8 cellular contexts compared by ENCODE assay signal in the genomic region with DNA sequence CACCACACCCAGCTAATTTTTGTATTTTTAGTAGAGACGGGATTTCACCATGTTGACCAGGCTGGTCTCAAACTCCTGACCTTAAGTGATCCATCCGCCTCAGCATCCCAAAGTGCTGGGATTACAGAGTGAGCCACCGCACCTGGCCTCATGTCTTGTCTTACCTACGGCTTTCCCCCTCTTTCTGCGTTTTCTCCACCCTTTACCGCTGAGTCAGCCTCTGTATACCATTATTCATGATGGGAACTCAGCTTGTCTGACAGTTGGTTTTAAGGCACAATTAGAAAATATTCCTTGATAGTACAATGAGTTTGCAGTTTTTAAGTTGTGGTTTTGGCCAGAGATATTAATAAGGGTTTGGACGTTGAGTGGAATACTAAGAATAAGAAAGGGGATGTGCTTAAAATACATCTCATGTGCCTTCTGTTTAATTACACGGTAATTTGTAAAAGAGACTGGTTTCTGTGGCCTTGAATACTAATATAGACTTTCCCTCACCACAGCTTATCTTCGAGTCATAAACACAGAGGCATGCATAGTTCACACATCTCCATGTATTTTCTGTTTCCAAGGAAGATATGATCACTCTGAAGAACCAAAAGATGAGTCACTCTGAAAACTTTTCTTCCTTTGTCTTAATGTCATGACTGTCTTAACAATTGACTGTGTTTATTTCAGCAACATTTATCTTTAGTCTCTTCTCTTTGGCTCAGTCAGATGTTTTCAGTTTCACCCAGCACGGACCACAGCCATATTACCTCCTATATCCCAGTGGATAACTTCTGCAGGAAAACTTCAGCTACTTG. TPM values are rescaled to one million over a fixed set of nuclear protein-coding genes. Genes with fewer than 3 reads are reported as not detected.
A peak's percentile ranks its signal among the peaks of the same experiment; 100 is the strongest.
DNase-seq lines count a peak whose midpoint lies in the region; ATAC-seq and TF ChIP-seq lines count a peak whose summit lies in the region.

No MANE protein-coding gene starts in this region.

- no peaks in the 10 kb centered on the region for H3K27me3 ChIP-seq in smooth muscle cell (ENCODE audit: low read depth)

- ATAC-seq in GM19328 (IDR thresholded peaks at IDR 0.05; ENCODE audit: unreplicated experiment), result no peak

- peaks cover 4% of the 10 kb centered on the region for H3F3A ChIP-seq in smooth muscle cell (ENCODE audit: low read depth)

- peak overlapping the region; percentile 79 for H3K4me2 ChIP-seq in smooth muscle cell

- no peak for TF ChIP-seq CTCF in smooth muscle cell (IDR thresholded peaks at IDR 0.05; ENCODE audit: borderline replicate concordance, insufficient read depth, poor library complexity, severe bottlenecking)

- no peaks in the 10 kb centered on the region for H3K4me1 ChIP-seq in smooth muscle cell (ENCODE audit: low read depth)

- no peaks in the 10 kb centered on the region for H3K9me3 ChIP-seq in smooth muscle cell (replicated peaks; ENCODE audit: low read depth)

- DNase-seq in activated CD4-positive, alpha-beta T cell treated with anti-CD3 and anti-CD28 coated beads for 48 hours, result peak; percentile 27
- DNase-seq in activated CD4-positive, alpha-beta T cell treated with anti-CD3 and anti-CD28 coated beads for 4 hours, result no peak
- DNase-seq in RKO (ENCODE audit: low spot score) (peak; percentile 74), epidermal melanocyte (ENCODE audit: insufficient read length, low spot score) (peak; percentile 44), smooth muscle cell (lab: John Stamatoyannopoulos, UW; ENCODE audit: unreplicated experiment) (no peak), HuH-7 (ENCODE audit: low spot score) (no peak), superior temporal gyrus (ENCODE audit: extremely low spot score) (no peak)

- H3K4me3 ChIP-seq in smooth muscle cell, result no peak overlapping the region

- H4K20me1 ChIP-seq in smooth muscle cell (ENCODE audit: low read depth), result no peaks in the 10 kb centered on the region

- H3K27ac ChIP-seq in smooth muscle cell (ENCODE audit: low read depth), result peak overlapping the region; percentile 92

- H3K36me3 ChIP-seq in smooth muscle cell (ENCODE audit: low read depth), result no peaks in the 10 kb centered on the region

- H3K79me2 ChIP-seq in smooth muscle cell (ENCODE audit: low read depth), result no peaks in the 10 kb centered on the region

- H3K9ac ChIP-seq in smooth muscle cell (ENCODE audit: low read depth), result peak overlapping the region; percentile 46

- 43% methylated on average over 10 of the region's 10 CpGs for WGBS in smooth muscle cell (ENCODE audit: low lambda C conversion rate)

- no peak overlapping the region for H2AFZ ChIP-seq in smooth muscle cell (ENCODE audit: low read depth)

RNA-seq across cellular contexts. Expression of gene PITPNC1, which starts 54.3 kb away (rescaled TPM):
- total RNA-seq in smooth muscle cell, result 5.8 and 9.6 TPM in 2 replicates
- polyA plus RNA-seq in smooth muscle cell, result 12.5 and 17.4 TPM in 2 replicates

Comparison
In these comparisons a context has a peak if more than half of its experiments do, and no peak if none do; other contexts are left out.
1. DNase-seq: peak in activated CD4-positive, alpha-beta T cell treated with anti-CD3 and anti-CD28 coated beads for 48 hours (single experiment), RKO (single experiment) and epidermal melanocyte (single experiment); none in activated CD4-positive, alpha-beta T cell treated with anti-CD3 and anti-CD28 coated beads for 4 hours (0 of 2), smooth muscle cell (single experiment), HuH-7 (single experiment) and superior temporal gyrus (single experiment).